Comparison of ENCODE assay signal across 9 cellular contexts in genomic region chr4:123785515-123785914, GRCh38.
A peak's percentile ranks its signal among the peaks of the same experiment; 100 is the strongest.
DNase-seq lines count a peak whose midpoint lies in the region; TF ChIP-seq lines count a peak whose summit lies in the region.
"Had no signal": no experiment of that assay in that cellular context is flagged by ENCODE, and none has a peak within 500 bp of the region (broad histone marks: within the 10 kb centered on the region; RNA-seq: fewer than 3 reads in every experiment).

No MANE protein-coding gene starts in this region.

- H2AFZ ChIP-seq in fibroblast of lung (ENCODE audit: low read length) = no peak overlapping the region

- no peak for TF ChIP-seq CTCF in fibroblast of lung (conservative IDR thresholded peaks at IDR 0.05 in 1 of 2, IDR thresholded peaks at IDR 0.05 in 1 of 2; ENCODE audit: low read depth in 1 of 2, low read length in 2 of 2)
- TF ChIP-seq CTCF in mesothelial cell of epicardium (IDR thresholded peaks at IDR 0.05; ENCODE audit: unreplicated experiment) = no peak

- H3K9me3 ChIP-seq in NT2/D1 (ENCODE audit: insufficient read depth, low read length) (no peaks in the 10 kb centered on the region), fibroblast of lung (ENCODE audit: control insufficient read depth, insufficient read depth, low read depth, low read length) (no peaks in the 10 kb centered on the region)
- H3K9me3 ChIP-seq: pancreas had no signal

- peak overlapping the region; percentile 13 for H3K4me2 ChIP-seq in fibroblast of lung (ENCODE audit: extremely low read depth, insufficient read depth, low read length)

- H3K27me3 ChIP-seq in NT2/D1 (ENCODE audit: insufficient read depth, insufficient read length) = no peaks in the 10 kb centered on the region
- no peaks in the 10 kb centered on the region for H3K27me3 ChIP-seq in fibroblast of lung (ENCODE audit: control insufficient read depth, insufficient read depth, low read length)
- H3K27me3 ChIP-seq: pancreas had no signal

- DNase-seq in NT2/D1 (ENCODE audit: low read depth, low spot score) (peak; percentile 28), fibroblast of lung (ENCODE audit: low read depth in 2 of 2) (peak; percentile 88 to 99), mesothelial cell of epicardium (ENCODE audit: low spot score in 2 of 2, unreplicated experiment in 2 of 2) (no peak), ureter (ENCODE audit: low spot score) (peak; percentile 54), SHP77 treated with DMSO at 0.1 percent for 48 hours (lab: John Stamatoyannopoulos, UW) (no peak), NCI-H2196 treated with DMSO at 0.1 percent for 48 hours (lab: John Stamatoyannopoulos, UW; ENCODE audit: unreplicated experiment) (no peak)
- DNase-seq in stimulated activated naive CD4-positive, alpha-beta T cell treated with Interleukin-2 at 50 U/mL for 16 hours (lab: John Stamatoyannopoulos, UW) = no peak

- peaks cover 19% of the 10 kb centered on the region for H3K4me1 Mint-ChIP-seq in mesothelial cell of epicardium

- peak overlapping the region; percentile 76 for H3K27ac ChIP-seq in fibroblast of lung (ENCODE audit: insufficient read depth, low read length)
- H3K27ac ChIP-seq: pancreas had no signal

- no peaks in the 10 kb centered on the region for H3K4me1 ChIP-seq in NT2/D1 (ENCODE audit: insufficient read depth, insufficient read length)
- H3K4me1 ChIP-seq in fibroblast of lung (ENCODE audit: control insufficient read depth, extremely low read depth, insufficient read depth, low read length) = peaks cover 32% of the 10 kb centered on the region
- H3K4me1 ChIP-seq: pancreas had no signal

- no peaks in the 10 kb centered on the region for H4K20me1 ChIP-seq in fibroblast of lung (ENCODE audit: control insufficient read depth, extremely low read depth, insufficient read depth, low read length)

- no peaks in the 10 kb centered on the region for H3K36me3 Mint-ChIP-seq in mesothelial cell of epicardium

- H3K79me2 ChIP-seq in fibroblast of lung (ENCODE audit: control insufficient read depth, insufficient read depth, low read length) = no peaks in the 10 kb centered on the region

- H3K36me3 ChIP-seq in NT2/D1 (ENCODE audit: insufficient read depth, insufficient read length, low read length) (no peaks in the 10 kb centered on the region), fibroblast of lung (ENCODE audit: control insufficient read depth, insufficient read depth, low read length) (no peaks in the 10 kb centered on the region)
- H3K36me3 ChIP-seq: pancreas had no signal

- H3K9me3 Mint-ChIP-seq in mesothelial cell of epicardium = peaks cover 8% of the 10 kb centered on the region
- H3K9me3 Mint-ChIP-seq: activated T-helper 1 cell treated with anti-CD3 and anti-CD28 coated beads, Interleukin-12 subunit alpha, Interleukin-12 subunit beta, Interleukin-2, Interleukin-4 antibody, amounts not matched to agents 30 ng/mL and 10 ng/mL and 1 ng/mL, durations not matched to agents 14 hours and 24 hours and 36 hours had no signal

- H3K9ac ChIP-seq in NT2/D1 (ENCODE audit: insufficient read length, low read depth) (no peak overlapping the region), fibroblast of lung (ENCODE audit: insufficient read depth, low read length) (no peak overlapping the region)

- H3K4me3 ChIP-seq in NT2/D1 (ENCODE audit: insufficient read length, low read depth) = no peak overlapping the region
- peak overlapping the region in 1 of 4 experiments; percentile 3 for H3K4me3 ChIP-seq in fibroblast of lung (replicated peaks in 1 of 4; ENCODE audit: control extremely low read depth in 1 of 4, insufficient read depth in 1 of 4, low read depth in 3 of 4, low read length in 4 of 4)
- H3K4me3 ChIP-seq: pancreas had no signal

- H3K4me3 Mint-ChIP-seq in mesothelial cell of epicardium = no peak overlapping the region
- H3K4me3 Mint-ChIP-seq: activated T-helper 1 cell treated with anti-CD3 and anti-CD28 coated beads, Interleukin-12 subunit alpha, Interleukin-12 subunit beta, Interleukin-2, Interleukin-4 antibody, amounts not matched to agents 30 ng/mL and 10 ng/mL and 1 ng/mL, durations not matched to agents 14 hours and 24 hours and 36 hours had no signal

- H3K27ac Mint-ChIP-seq in mesothelial cell of epicardium = peak overlapping the region; percentile 51
- H3K27ac Mint-ChIP-seq: activated T-helper 1 cell treated with anti-CD3 and anti-CD28 coated beads, Interleukin-12 subunit alpha, Interleukin-12 subunit beta, Interleukin-2, Interleukin-4 antibody, amounts not matched to agents 30 ng/mL and 10 ng/mL and 1 ng/mL, durations not matched to agents 14 hours and 24 hours and 36 hours had no signal

- no peaks in the 10 kb centered on the region for H3K27me3 Mint-ChIP-seq in mesothelial cell of epicardium (ENCODE audit: low read depth)

Comparison
In these comparisons a context has a peak if more than half of its experiments do, and no peak if none do; other contexts are left out.
1. DNase-seq: peak in NT2/D1 (single experiment), fibroblast of lung (2 of 2) and ureter (single experiment); none in mesothelial cell of epicardium (0 of 2), SHP77 treated with DMSO at 0.1 percent for 48 hours (single experiment), stimulated activated naive CD4-positive, alpha-beta T cell treated with Interleukin-2 at 50 U/mL for 16 hours (single experiment) and NCI-H2196 treated with DMSO at 0.1 percent for 48 hours (single experiment).